ENCODE assay signal across 1 cellular context in the genomic region with DNA sequence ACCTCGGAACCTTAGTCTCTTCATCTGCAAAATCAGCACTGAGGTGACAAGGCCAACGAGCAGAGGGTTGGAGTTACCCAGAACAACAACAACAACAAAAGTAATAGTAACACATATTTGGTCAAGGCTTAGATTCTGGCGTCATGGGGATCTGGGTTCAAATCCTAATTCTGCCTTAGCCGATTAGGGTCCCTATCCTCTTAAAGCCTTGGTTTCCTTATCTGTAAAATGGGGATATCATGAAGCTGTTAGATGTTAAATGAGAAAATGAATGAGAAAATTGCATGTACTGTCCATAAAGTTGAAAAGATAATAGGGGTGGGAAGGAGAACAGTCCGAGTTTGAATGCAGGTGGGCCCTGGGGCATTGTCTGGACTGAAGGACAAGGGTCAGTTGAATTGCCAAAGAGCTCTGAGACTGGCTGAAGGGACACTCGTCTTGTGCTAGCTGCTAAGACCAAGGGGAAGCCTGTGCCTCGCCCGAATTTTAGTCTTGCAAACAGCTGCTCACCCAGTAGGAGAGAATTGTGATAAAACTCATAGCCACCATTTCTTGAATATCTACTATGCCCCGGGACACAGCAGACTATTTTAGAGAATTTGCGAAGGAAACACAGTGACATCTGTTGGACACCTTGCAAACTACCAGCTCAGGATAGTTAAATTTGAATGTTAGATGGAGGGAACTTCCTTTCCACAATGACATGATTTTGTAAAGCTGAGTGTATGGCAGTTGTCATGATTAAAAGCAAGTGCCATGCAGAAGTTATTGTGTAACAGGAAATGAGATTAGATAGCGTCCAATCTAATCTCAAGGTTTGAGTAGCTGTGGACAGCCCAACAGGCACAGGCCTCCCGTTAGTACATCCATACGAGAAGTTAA.
TF ChIP-seq lines count a peak whose summit lies in the region.

No MANE protein-coding gene starts in this region.

TF ChIP-seq in HepG2, 621 proteins besides CTCF, POLR2A, EP300 and RAD21 (continues in another document):
- TF ChIP-seq STAG1 (CRISPR knock-in tag; IDR thresholded peaks at IDR 0.05): peak; percentile 72
- TF ChIP-seq CHD2 (IDR thresholded peaks at IDR 0.05; ENCODE audit: low read depth, low read length): no peak
- no peak for TF ChIP-seq JUNB (CRISPR knock-in tag; IDR thresholded peaks at IDR 0.05; ENCODE audit: borderline replicate concordance)
- no peak for TF ChIP-seq FOXJ3 (CRISPR knock-in tag; IDR thresholded peaks at IDR 0.05; ENCODE audit: borderline replicate concordance)
- no peak for TF ChIP-seq SIX4 (CRISPR knock-in tag; IDR thresholded peaks at IDR 0.05)
- TF ChIP-seq AGO2 (optimal IDR thresholded peaks at IDR 0.05; ENCODE audit: low read depth, low read length): peak; percentile 38
- TF ChIP-seq, protein P1, sequence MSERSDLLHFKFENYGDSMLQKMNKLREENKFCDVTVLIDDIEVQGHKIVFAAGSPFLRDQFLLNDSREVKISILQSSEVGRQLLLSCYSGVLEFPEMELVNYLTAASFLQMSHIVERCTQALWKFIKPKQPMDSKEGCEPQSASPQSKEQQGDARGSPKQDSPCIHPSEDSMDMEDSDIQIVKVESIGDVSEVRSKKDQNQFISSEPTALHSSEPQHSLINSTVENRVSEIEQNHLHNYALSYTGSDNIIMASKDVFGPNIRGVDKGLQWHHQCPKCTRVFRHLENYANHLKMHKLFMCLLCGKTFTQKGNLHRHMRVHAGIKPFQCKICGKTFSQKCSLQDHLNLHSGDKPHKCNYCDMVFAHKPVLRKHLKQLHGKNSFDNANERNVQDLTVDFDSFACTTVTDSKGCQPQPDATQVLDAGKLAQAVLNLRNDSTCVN (CRISPR knock-in tag; IDR thresholded peaks at IDR 0.05; ENCODE audit: borderline replicate concordance): no peak
- TF ChIP-seq REPIN1 (CRISPR knock-in tag; IDR thresholded peaks at IDR 0.05; ENCODE audit: borderline replicate concordance, low read depth): peak; percentile 57
- TF ChIP-seq HMG20B (CRISPR knock-in tag; conservative IDR thresholded peaks at IDR 0.05): no peak
- TF ChIP-seq BRCA1 (CRISPR knock-in tag; IDR thresholded peaks at IDR 0.05): no peak
- peak; percentile 64 for TF ChIP-seq RBFOX2 (IDR thresholded peaks at IDR 0.05; ENCODE audit: low read depth, low read length)
- TF ChIP-seq ZBTB1 (CRISPR knock-in tag; IDR thresholded peaks at IDR 0.05; ENCODE audit: borderline replicate concordance): no peak
- TF ChIP-seq ZFP36L1 (CRISPR knock-in tag; IDR thresholded peaks at IDR 0.05): no peak
- TF ChIP-seq NFIC (IDR thresholded peaks at IDR 0.05; ENCODE audit: low read length): no peak
- no peak for TF ChIP-seq NCOA2 (CRISPR knock-in tag; IDR thresholded peaks at IDR 0.05)
- no peak for TF ChIP-seq MBD4 (IDR thresholded peaks at IDR 0.05; ENCODE audit: borderline replicate concordance, low read length)
- TF ChIP-seq, protein P2, sequence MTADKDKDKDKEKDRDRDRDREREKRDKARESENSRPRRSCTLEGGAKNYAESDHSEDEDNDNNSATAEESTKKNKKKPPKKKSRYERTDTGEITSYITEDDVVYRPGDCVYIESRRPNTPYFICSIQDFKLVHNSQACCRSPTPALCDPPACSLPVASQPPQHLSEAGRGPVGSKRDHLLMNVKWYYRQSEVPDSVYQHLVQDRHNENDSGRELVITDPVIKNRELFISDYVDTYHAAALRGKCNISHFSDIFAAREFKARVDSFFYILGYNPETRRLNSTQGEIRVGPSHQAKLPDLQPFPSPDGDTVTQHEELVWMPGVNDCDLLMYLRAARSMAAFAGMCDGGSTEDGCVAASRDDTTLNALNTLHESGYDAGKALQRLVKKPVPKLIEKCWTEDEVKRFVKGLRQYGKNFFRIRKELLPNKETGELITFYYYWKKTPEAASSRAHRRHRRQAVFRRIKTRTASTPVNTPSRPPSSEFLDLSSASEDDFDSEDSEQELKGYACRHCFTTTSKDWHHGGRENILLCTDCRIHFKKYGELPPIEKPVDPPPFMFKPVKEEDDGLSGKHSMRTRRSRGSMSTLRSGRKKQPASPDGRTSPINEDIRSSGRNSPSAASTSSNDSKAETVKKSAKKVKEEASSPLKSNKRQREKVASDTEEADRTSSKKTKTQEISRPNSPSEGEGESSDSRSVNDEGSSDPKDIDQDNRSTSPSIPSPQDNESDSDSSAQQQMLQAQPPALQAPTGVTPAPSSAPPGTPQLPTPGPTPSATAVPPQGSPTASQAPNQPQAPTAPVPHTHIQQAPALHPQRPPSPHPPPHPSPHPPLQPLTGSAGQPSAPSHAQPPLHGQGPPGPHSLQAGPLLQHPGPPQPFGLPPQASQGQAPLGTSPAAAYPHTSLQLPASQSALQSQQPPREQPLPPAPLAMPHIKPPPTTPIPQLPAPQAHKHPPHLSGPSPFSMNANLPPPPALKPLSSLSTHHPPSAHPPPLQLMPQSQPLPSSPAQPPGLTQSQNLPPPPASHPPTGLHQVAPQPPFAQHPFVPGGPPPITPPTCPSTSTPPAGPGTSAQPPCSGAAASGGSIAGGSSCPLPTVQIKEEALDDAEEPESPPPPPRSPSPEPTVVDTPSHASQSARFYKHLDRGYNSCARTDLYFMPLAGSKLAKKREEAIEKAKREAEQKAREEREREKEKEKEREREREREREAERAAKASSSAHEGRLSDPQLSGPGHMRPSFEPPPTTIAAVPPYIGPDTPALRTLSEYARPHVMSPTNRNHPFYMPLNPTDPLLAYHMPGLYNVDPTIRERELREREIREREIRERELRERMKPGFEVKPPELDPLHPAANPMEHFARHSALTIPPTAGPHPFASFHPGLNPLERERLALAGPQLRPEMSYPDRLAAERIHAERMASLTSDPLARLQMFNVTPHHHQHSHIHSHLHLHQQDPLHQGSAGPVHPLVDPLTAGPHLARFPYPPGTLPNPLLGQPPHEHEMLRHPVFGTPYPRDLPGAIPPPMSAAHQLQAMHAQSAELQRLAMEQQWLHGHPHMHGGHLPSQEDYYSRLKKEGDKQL (CRISPR knock-in tag; IDR thresholded peaks at IDR 0.05; ENCODE audit: low read depth): no peak
- TF ChIP-seq PCBP1 (IDR thresholded peaks at IDR 0.05; ENCODE audit: borderline replicate concordance, low read depth, low read length): no peak
- TF ChIP-seq, protein P3, sequence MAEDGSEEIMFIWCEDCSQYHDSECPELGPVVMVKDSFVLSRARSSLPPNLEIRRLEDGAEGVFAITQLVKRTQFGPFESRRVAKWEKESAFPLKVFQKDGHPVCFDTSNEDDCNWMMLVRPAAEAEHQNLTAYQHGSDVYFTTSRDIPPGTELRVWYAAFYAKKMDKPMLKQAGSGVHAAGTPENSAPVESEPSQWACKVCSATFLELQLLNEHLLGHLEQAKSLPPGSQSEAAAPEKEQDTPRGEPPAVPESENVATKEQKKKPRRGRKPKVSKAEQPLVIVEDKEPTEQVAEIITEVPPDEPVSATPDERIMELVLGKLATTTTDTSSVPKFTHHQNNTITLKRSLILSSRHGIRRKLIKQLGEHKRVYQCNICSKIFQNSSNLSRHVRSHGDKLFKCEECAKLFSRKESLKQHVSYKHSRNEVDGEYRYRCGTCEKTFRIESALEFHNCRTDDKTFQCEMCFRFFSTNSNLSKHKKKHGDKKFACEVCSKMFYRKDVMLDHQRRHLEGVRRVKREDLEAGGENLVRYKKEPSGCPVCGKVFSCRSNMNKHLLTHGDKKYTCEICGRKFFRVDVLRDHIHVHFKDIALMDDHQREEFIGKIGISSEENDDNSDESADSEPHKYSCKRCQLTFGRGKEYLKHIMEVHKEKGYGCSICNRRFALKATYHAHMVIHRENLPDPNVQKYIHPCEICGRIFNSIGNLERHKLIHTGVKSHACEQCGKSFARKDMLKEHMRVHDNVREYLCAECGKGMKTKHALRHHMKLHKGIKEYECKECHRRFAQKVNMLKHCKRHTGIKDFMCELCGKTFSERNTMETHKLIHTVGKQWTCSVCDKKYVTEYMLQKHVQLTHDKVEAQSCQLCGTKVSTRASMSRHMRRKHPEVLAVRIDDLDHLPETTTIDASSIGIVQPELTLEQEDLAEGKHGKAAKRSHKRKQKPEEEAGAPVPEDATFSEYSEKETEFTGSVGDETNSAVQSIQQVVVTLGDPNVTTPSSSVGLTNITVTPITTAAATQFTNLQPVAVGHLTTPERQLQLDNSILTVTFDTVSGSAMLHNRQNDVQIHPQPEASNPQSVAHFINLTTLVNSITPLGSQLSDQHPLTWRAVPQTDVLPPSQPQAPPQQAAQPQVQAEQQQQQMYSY (CRISPR knock-in tag; IDR thresholded peaks at IDR 0.05): no peak
- no peak for TF ChIP-seq SMARCC2 (IDR thresholded peaks at IDR 0.05)
- TF ChIP-seq, protein P4, sequence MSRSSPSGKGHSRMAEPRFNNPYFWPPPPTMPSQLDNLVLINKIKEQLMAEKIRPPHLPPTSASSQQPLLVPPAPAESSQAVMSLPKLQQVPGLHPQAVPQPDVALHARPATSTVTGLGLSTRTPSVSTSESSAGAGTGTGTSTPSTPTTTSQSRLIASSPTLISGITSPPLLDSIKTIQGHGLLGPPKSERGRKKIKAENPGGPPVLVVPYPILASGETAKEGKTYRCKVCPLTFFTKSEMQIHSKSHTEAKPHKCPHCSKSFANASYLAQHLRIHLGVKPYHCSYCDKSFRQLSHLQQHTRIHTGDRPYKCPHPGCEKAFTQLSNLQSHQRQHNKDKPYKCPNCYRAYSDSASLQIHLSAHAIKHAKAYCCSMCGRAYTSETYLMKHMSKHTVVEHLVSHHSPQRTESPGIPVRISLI (CRISPR knock-in tag; IDR thresholded peaks at IDR 0.05; ENCODE audit: borderline replicate concordance): no peak
- TF ChIP-seq, protein P5, sequence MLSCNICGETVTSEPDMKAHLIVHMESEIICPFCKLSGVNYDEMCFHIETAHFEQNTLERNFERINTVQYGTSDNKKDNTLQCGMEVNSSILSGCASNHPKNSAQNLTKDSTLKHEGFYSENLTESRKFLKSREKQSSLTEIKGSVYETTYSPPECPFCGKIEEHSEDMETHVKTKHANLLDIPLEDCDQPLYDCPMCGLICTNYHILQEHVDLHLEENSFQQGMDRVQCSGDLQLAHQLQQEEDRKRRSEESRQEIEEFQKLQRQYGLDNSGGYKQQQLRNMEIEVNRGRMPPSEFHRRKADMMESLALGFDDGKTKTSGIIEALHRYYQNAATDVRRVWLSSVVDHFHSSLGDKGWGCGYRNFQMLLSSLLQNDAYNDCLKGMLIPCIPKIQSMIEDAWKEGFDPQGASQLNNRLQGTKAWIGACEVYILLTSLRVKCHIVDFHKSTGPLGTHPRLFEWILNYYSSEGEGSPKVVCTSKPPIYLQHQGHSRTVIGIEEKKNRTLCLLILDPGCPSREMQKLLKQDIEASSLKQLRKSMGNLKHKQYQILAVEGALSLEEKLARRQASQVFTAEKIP (CRISPR knock-in tag; IDR thresholded peaks at IDR 0.05; ENCODE audit: borderline replicate concordance): no peak
- TF ChIP-seq NPAS2 (CRISPR knock-in tag; IDR thresholded peaks at IDR 0.05; ENCODE audit: borderline replicate concordance): no peak
- 0 out of 2 replicates have a peak, but pooled peaks have one; percentile 27 for TF ChIP-seq POLR2G (IDR thresholded peaks at IDR 0.05; ENCODE audit: low read depth, low read length)
- no peak for TF ChIP-seq ZSCAN31 (CRISPR knock-in tag; IDR thresholded peaks at IDR 0.05; ENCODE audit: low read depth)
- TF ChIP-seq, protein P6, sequence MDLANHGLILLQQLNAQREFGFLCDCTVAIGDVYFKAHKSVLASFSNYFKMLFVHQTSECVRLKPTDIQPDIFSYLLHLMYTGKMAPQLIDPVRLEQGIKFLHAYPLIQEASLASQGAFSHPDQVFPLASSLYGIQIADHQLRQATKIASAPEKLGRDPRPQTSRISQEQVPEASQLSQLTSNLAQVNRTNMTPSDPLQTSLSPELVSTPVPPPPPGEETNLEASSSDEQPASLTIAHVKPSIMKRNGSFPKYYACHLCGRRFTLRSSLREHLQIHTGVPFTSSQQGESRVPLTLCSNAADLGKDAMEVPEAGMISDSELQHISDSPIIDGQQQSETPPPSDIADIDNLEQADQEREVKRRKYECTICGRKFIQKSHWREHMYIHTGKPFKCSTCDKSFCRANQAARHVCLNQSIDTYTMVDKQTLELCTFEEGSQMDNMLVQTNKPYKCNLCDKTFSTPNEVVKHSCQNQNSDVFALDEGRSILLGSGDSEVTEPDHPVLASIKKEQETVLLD (CRISPR knock-in tag; IDR thresholded peaks at IDR 0.05; ENCODE audit: low read depth): no peak
- no peak for TF ChIP-seq GZF1 (CRISPR knock-in tag; IDR thresholded peaks at IDR 0.05)
- no peak for TF ChIP-seq CREB1 (IDR thresholded peaks at IDR 0.05)
- TF ChIP-seq CREB1 (CRISPR knock-in tag; IDR thresholded peaks at IDR 0.05): no peak
- TF ChIP-seq ZSCAN22 (CRISPR knock-in tag; IDR thresholded peaks at IDR 0.05): no peak
- TF ChIP-seq ZNF20 (CRISPR knock-in tag; IDR thresholded peaks at IDR 0.05): no peak
- TF ChIP-seq SSRP1 (CRISPR knock-in tag; IDR thresholded peaks at IDR 0.05): peak; percentile 64
- no peak for TF ChIP-seq HOXA5 (CRISPR knock-in tag; IDR thresholded peaks at IDR 0.05)
- no peak for TF ChIP-seq ISX (CRISPR knock-in tag; conservative IDR thresholded peaks at IDR 0.05)
- no peak for TF ChIP-seq EHMT2 (IDR thresholded peaks at IDR 0.05; ENCODE audit: borderline replicate concordance, low read depth, low read length)
- no peak for TF ChIP-seq KDM3A (CRISPR knock-in tag; IDR thresholded peaks at IDR 0.05; ENCODE audit: low read depth)
- TF ChIP-seq SMC3 (IDR thresholded peaks at IDR 0.05; ENCODE audit: low read length): peak; percentile 70; the same call in 1 of the 2 replicates
- TF ChIP-seq ZSCAN20 (CRISPR knock-in tag; IDR thresholded peaks at IDR 0.05; ENCODE audit: borderline replicate concordance): no peak
- TF ChIP-seq MEIS1 (CRISPR knock-in tag; IDR thresholded peaks at IDR 0.05; ENCODE audit: borderline replicate concordance): no peak
- no peak for TF ChIP-seq ZNF543 (CRISPR knock-in tag; IDR thresholded peaks at IDR 0.05)
- TF ChIP-seq, protein P7, sequence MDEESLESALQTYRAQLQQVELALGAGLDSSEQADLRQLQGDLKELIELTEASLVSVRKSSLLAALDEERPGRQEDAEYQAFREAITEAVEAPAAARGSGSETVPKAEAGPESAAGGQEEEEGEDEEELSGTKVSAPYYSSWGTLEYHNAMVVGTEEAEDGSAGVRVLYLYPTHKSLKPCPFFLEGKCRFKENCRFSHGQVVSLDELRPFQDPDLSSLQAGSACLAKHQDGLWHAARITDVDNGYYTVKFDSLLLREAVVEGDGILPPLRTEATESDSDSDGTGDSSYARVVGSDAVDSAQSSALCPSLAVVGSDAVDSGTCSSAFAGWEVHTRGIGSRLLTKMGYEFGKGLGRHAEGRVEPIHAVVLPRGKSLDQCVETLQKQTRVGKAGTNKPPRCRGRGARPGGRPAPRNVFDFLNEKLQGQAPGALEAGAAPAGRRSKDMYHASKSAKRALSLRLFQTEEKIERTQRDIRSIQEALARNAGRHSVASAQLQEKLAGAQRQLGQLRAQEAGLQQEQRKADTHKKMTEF (CRISPR knock-in tag; IDR thresholded peaks at IDR 0.05): no peak
- TF ChIP-seq DPF2 (CRISPR knock-in tag; IDR thresholded peaks at IDR 0.05; ENCODE audit: borderline replicate concordance, low read depth): no peak
- TF ChIP-seq HNF4A (CRISPR knock-in tag; IDR thresholded peaks at IDR 0.05): peak; percentile 25; the same call in 1 of the 2 replicates
- 0 out of 2 replicates have a peak, but pooled peaks have one; percentile 14 for TF ChIP-seq HNF4G (IDR thresholded peaks at IDR 0.05; ENCODE audit: borderline replicate concordance, low read depth, low read length)
- no peak for TF ChIP-seq HNF4G (CRISPR knock-in tag; IDR thresholded peaks at IDR 0.05; ENCODE audit: borderline replicate concordance, low read depth)
- TF ChIP-seq, protein P8, sequence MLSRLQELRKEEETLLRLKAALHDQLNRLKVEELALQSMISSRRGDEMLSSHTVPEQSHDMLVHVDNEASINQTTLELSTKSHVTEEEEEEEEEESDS (CRISPR knock-in tag; IDR thresholded peaks at IDR 0.05; ENCODE audit: borderline replicate concordance): no peak
- TF ChIP-seq ZNF790 (CRISPR knock-in tag; IDR thresholded peaks at IDR 0.05; ENCODE audit: borderline replicate concordance): no peak
